16 cellular contexts compared by ENCODE assay signal in the genomic region with DNA sequence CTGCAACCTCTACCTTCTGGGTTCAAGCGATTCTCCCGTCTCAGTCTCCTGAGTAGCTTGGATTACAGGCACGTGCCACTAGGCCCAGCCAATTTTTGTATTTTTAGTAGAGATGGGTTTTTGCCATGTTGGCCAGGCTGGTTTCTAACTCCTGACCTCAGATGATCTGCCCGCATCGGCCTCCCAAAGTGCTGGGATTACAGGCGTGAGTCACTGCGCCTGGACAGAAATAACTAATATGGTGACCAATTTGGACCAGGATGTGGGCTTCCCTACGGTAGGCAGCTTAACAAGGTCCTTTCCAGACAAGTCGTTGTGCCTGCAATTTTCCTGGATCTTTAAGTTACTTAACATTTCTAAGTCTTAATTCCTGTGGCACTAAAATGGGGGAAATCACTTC. TPM values are rescaled to one million over a fixed set of nuclear protein-coding genes. Genes with fewer than 3 reads are reported as not detected.
DNase-seq lines count a peak whose midpoint lies in the region; ATAC-seq and TF ChIP-seq lines count a peak whose summit lies in the region.
"Had no signal": no experiment of that assay in that cellular context is flagged by ENCODE, and none has a peak within 500 bp of the region (broad histone marks: within the 10 kb centered on the region; RNA-seq: fewer than 3 reads in every experiment).

No MANE protein-coding gene starts in this region.

- intact Hi-C loops in CD14-positive monocyte (cut with micrococcal nuclease) (no loop called here), ascending aorta (cut with DNase I) (no loop called here)
- intact Hi-C loops in dendritic cell treated with granulocyte-macrophage colony-stimulating factor and Interleukin-4, amounts not matched to agents 40 ng/mL and 50 ng/mL, for 4 days (cut with micrococcal nuclease): no loop called here

- H3K36me3 Mint-ChIP-seq in CD14-positive monocyte: peaks cover 6 to 12% of the 10 kb centered on the region in 2 donors
- H3K36me3 Mint-ChIP-seq in dendritic cell treated with granulocyte-macrophage colony-stimulating factor and Interleukin-4, amounts not matched to agents 40 ng/mL and 50 ng/mL, for 4 days (ENCODE audit: low read depth): peaks cover 15% of the 10 kb centered on the region

- no peak for DNase-seq in CD14-positive monocyte (ENCODE audit: low spot score)
- peak; percentile 40 to 84 for DNase-seq in trophoblast cell
- no peak for DNase-seq in GM19240 (ENCODE audit: insufficient read length, low spot score)
- no peak for DNase-seq in MG63
- DNase-seq in ascending aorta (ENCODE audit: low spot score in 2 of 2): no peak
- DNase-seq: ACHN, DMS53, GOT3, H9, IMR-90 had no signal

- H3K9me3 ChIP-seq in trophoblast cell (ENCODE audit: insufficient read depth, low read depth, low read length) (peaks cover 7% of the 10 kb centered on the region), MG63 (peaks cover 18% of the 10 kb centered on the region), ascending aorta (no peaks in the 10 kb centered on the region)

- H3K36me3 ChIP-seq in trophoblast cell (ENCODE audit: control insufficient read depth in 1 of 2, insufficient read depth in 2 of 2, low read length in 2 of 2) (no peaks in the 10 kb centered on the region), MG63 (peaks cover 6% of the 10 kb centered on the region), ascending aorta (no peaks in the 10 kb centered on the region)

- no peak for TF ChIP-seq CTCF in CD14-positive monocyte (IDR thresholded peaks at IDR 0.05)
- no peak for TF ChIP-seq CTCF in ascending aorta (IDR thresholded peaks at IDR 0.05)

- peak overlapping the region in 5 of 7 donors; percentile 26 to 92 (median 81) for H3K27ac Mint-ChIP-seq in CD14-positive monocyte
- peak overlapping the region; percentile 54 for H3K27ac Mint-ChIP-seq in dendritic cell treated with granulocyte-macrophage colony-stimulating factor and Interleukin-4, amounts not matched to agents 40 ng/mL and 50 ng/mL, for 4 days
- H3K27ac Mint-ChIP-seq: H9 had no signal

- H4K12ac ChIP-seq in trophoblast cell (ENCODE audit: low read depth, low read length): no peak overlapping the region

- no CpG with 5 or more reads among the region's 9 CpGs for WGBS in trophoblast cell (ENCODE audit: extremely low coverage, insufficient coverage, insufficient read length)

- H3K18ac ChIP-seq in trophoblast cell (ENCODE audit: low read length): no peak overlapping the region

- H4K8ac ChIP-seq in trophoblast cell (ENCODE audit: low read depth, low read length): no peak overlapping the region

- H3K4me3 ChIP-seq in trophoblast cell (ENCODE audit: low read depth, low read length) (no peak overlapping the region), MG63 (no peak overlapping the region), ascending aorta (no peak overlapping the region)

- no peak overlapping the region for H2BK120ac ChIP-seq in trophoblast cell (ENCODE audit: insufficient read depth, low read length, poor library complexity)

- peaks cover 22% of the 10 kb centered on the region for H3K4me1 Mint-ChIP-seq in CD14-positive monocyte
- peaks cover 19% of the 10 kb centered on the region for H3K4me1 Mint-ChIP-seq in dendritic cell treated with granulocyte-macrophage colony-stimulating factor and Interleukin-4, amounts not matched to agents 40 ng/mL and 50 ng/mL, for 4 days (ENCODE audit: low read depth)
- H3K4me1 Mint-ChIP-seq: H9 had no signal

- H3K79me1 ChIP-seq in trophoblast cell (ENCODE audit: low read length): no peaks in the 10 kb centered on the region

- no peak overlapping the region for H4K91ac ChIP-seq in trophoblast cell (ENCODE audit: low read depth, low read length)

- H3K4ac ChIP-seq in trophoblast cell (ENCODE audit: low read depth, low read length): no peak overlapping the region

- H3K4me2 ChIP-seq in trophoblast cell (ENCODE audit: low read length): no peak overlapping the region

- H3K27me3 ChIP-seq in trophoblast cell (ENCODE audit: insufficient read depth, low read length): no peaks in the 10 kb centered on the region
- no peaks in the 10 kb centered on the region for H3K27me3 ChIP-seq in MG63
- no peaks in the 10 kb centered on the region for H3K27me3 ChIP-seq in ascending aorta

- H3K4me1 ChIP-seq in trophoblast cell (ENCODE audit: control insufficient read depth in 1 of 2, insufficient read depth in 2 of 2, low read length in 2 of 2) (peaks cover 0 to 2% of the 10 kb centered on the region in 2 experiments), ascending aorta (no peaks in the 10 kb centered on the region)

- peaks cover 12 to 28% (median 22%) of the 10 kb centered on the region in 7 donors for H3K9me3 Mint-ChIP-seq in CD14-positive monocyte
- peaks cover 20% of the 10 kb centered on the region for H3K9me3 Mint-ChIP-seq in dendritic cell treated with granulocyte-macrophage colony-stimulating factor and Interleukin-4, amounts not matched to agents 40 ng/mL and 50 ng/mL, for 4 days

- no peak overlapping the region for H3K4me3 Mint-ChIP-seq in CD14-positive monocyte
- H3K4me3 Mint-ChIP-seq in dendritic cell treated with granulocyte-macrophage colony-stimulating factor and Interleukin-4, amounts not matched to agents 40 ng/mL and 50 ng/mL, for 4 days: no peak overlapping the region
- H3K4me3 Mint-ChIP-seq: H9 had no signal

- H3K14ac ChIP-seq in trophoblast cell (ENCODE audit: low read length): no peak overlapping the region

- H2AFZ ChIP-seq in trophoblast cell (ENCODE audit: insufficient read depth, low read length, poor library complexity): no peak overlapping the region

- H3K27me3 Mint-ChIP-seq in CD14-positive monocyte (ENCODE audit: low read depth in 3 of 3): peaks cover 0 to under 1% (median 0%) of the 10 kb centered on the region in 3 donors
- H3K27me3 Mint-ChIP-seq in dendritic cell treated with granulocyte-macrophage colony-stimulating factor and Interleukin-4, amounts not matched to agents 40 ng/mL and 50 ng/mL, for 4 days: no peaks in the 10 kb centered on the region

- no peak overlapping the region for H2AK5ac ChIP-seq in trophoblast cell (ENCODE audit: low read length)

- no peak overlapping the region for H3K27ac ChIP-seq in trophoblast cell (ENCODE audit: low read depth, low read length)
- H3K27ac ChIP-seq in ascending aorta: no peak overlapping the region
- H3K27ac ChIP-seq: C4-2B had no signal

- no peak for ATAC-seq in GM18858 (IDR thresholded peaks at IDR 0.05; ENCODE audit: unreplicated experiment)

- H2BK5ac ChIP-seq in trophoblast cell (ENCODE audit: low read depth, low read length, poor library complexity): no peak overlapping the region

- H2BK12ac ChIP-seq in trophoblast cell (ENCODE audit: low read length): no peak overlapping the region

- no peak overlapping the region for H3K9ac ChIP-seq in trophoblast cell (ENCODE audit: low read length)

- no peaks in the 10 kb centered on the region for H3K79me2 ChIP-seq in trophoblast cell (ENCODE audit: control insufficient read depth, insufficient read depth, low read length, poor library complexity)

- no peak overlapping the region for H3K23ac ChIP-seq in trophoblast cell (ENCODE audit: low read length)

RNA-seq across cellular contexts. Expression of a gene that starts 14.8 kb away (rescaled TPM):
- 1 to 10 TPM; 4.1 to 6.7 TPM for polyA plus RNA-seq in CD14-positive monocyte
- polyA plus RNA-seq in trophoblast cell (2013): 9.9 and 10.6 TPM in 2 replicates
- total RNA-seq in MG63 (2014; rRNA removed; shearing (Covaris generic); ENCODE audit: low replicate concordance): 7.7 and 9.0 TPM in 2 replicates
- total RNA-seq in ascending aorta: 0.21 TPM

RNA-seq across cellular contexts. Expression of a gene that starts 14.9 kb away (rescaled TPM):
- 1 to 10 TPM; 1.8 to 2.8 TPM for polyA plus RNA-seq in CD14-positive monocyte
- polyA plus RNA-seq in trophoblast cell (2013): 7.7 TPM in 2 replicates
- total RNA-seq in MG63 (2014; rRNA removed; shearing (Covaris generic); ENCODE audit: low replicate concordance): 19.1 and 37.3 TPM in 2 replicates
- 0.64 TPM for total RNA-seq in ascending aorta

RNA-seq across cellular contexts. Expression of a gene that starts 38.4 kb away (rescaled TPM):
- not detected for polyA plus RNA-seq in CD14-positive monocyte
- polyA plus RNA-seq in trophoblast cell (2013): not detected in 2 replicates
- total RNA-seq in MG63 (2014; rRNA removed; shearing (Covaris generic); ENCODE audit: low replicate concordance): not detected in 2 replicates
- total RNA-seq in ascending aorta: not detected
- total RNA-seq: A172, Daoy, H9, HT-29, IMR-90 had no signal
- polyA plus RNA-seq: IMR-90 had no signal

RNA-seq across cellular contexts. Expression of a gene that starts 50.0 kb away (rescaled TPM):
- 1 to 10 TPM; 4.4 to 6.7 TPM for polyA plus RNA-seq in CD14-positive monocyte
- polyA plus RNA-seq in trophoblast cell (2013): 16.5 and 17.0 TPM in 2 replicates
- 4.7 and 9.8 TPM in 2 replicates for total RNA-seq in MG63 (2014; rRNA removed; shearing (Covaris generic); ENCODE audit: low replicate concordance)
- total RNA-seq in ascending aorta: 16.0 TPM

Comparison
In these comparisons a context has a peak if more than half of its experiments do, and no peak if none do; other contexts are left out.
1. DNase-seq: peak in trophoblast cell (2 of 2); none in CD14-positive monocyte (single experiment), GM19240 (single experiment), MG63 (single experiment) and ascending aorta (0 of 2).
2. RNA of a gene that starts 14.9 kb away (total RNA-seq): 19.1 to 37.3 TPM in MG63; 0.64 TPM in ascending aorta (single experiment); every median in the first group is over 10 times any median in the second.